ENCODE assay signal across 12 cellular contexts in genomic region chr14:74569826-74570591, GRCh38. TPM values are rescaled to one million over a fixed set of nuclear protein-coding genes. Genes with fewer than 3 reads are reported as not detected.
A peak's percentile ranks its signal among the peaks of the same experiment; 100 is the strongest.
DNase-seq lines count a peak whose midpoint lies in the region; ATAC-seq, FAIRE-seq and TF ChIP-seq lines count a peak whose summit lies in the region.
"Had no signal": no experiment of that assay in that cellular context is flagged by ENCODE, and none has a peak within 500 bp of the region (broad histone marks: within the 10 kb centered on the region; RNA-seq: fewer than 3 reads in every experiment).

No MANE protein-coding gene starts in this region.

- peaks cover 58% of the 10 kb centered on the region for H3K9me1 ChIP-seq in IMR-90 (ENCODE audit: insufficient read depth, low read length)
- no peaks in the 10 kb centered on the region for H3K9me1 ChIP-seq in endothelial cell of umbilical vein (replicated peaks; ENCODE audit: control insufficient read depth, extremely low read depth, insufficient read depth, low read length)

- H2BK120ac ChIP-seq in IMR-90 (ENCODE audit: low read depth, low read length) = peak overlapping the region; percentile 98

- H3K9ac ChIP-seq in IMR-90 (ENCODE audit: low read depth, low read length) (peak overlapping the region; percentile 34; the same call in 1 of the 2 replicates), endothelial cell of umbilical vein (replicated peaks; ENCODE audit: extremely low read depth, insufficient read depth, low read length) (peak overlapping the region; percentile 6)

- peak overlapping the region; percentile 95 for H2AK5ac ChIP-seq in IMR-90 (ENCODE audit: low read depth, low read length)

- H4K20me1 ChIP-seq in IMR-90 (ENCODE audit: insufficient read depth, low read length) (no peaks in the 10 kb centered on the region; the same call in 1 of the 2 replicates), endothelial cell of umbilical vein (replicated peaks; ENCODE audit: control insufficient read depth, extremely low read depth, insufficient read depth, low read length) (no peaks in the 10 kb centered on the region), osteoblast (ENCODE audit: insufficient read depth, low read length) (no peaks in the 10 kb centered on the region)

- DNase-seq in AG04450 (ENCODE audit: low read depth, low spot score) (no peak), IMR-90 (peak; percentile 21), endothelial cell of umbilical vein (ENCODE audit: low read depth, low spot score) (peak; percentile 71), osteoblast (ENCODE audit: insufficient read length, low spot score, missing footprints) (no peak), T1000 (lab: John Stamatoyannopoulos, UW) (no peak), amniotic stem cell (lab: John Stamatoyannopoulos, UW) (no peak)
- DNase-seq: activated CD4-positive, alpha-beta T cell treated with anti-CD3 and anti-CD28 coated beads, Interleukin-2, amount 50 U/mL, for 1 hour; CD8-positive, alpha-beta T cell; NCI-H2029 treated with DMSO at 0.1 percent for 48 hours had no signal

- peak overlapping the region; percentile 93 for H4K91ac ChIP-seq in IMR-90 (ENCODE audit: insufficient read depth, low read depth, low read length)

- peak overlapping the region; percentile 68 to 89 for H4K8ac ChIP-seq in IMR-90 (ENCODE audit: low read depth in 2 of 2, low read length in 2 of 2)

- peak overlapping the region; percentile 92 for H3K18ac ChIP-seq in IMR-90 (ENCODE audit: low read depth, low read length)

- peak overlapping the region; percentile 97 for H3K14ac ChIP-seq in IMR-90 (replicated peaks; ENCODE audit: low read depth, low read length)

- intact Hi-C loops in IMR-90 (cut with micrococcal nuclease) = loop anchor here (5.0 kb wide), 1 partner anchor 37 kb away; no protein-coding TSS in a partner anchor
- intact Hi-C loops in endothelial cell of umbilical vein (cut with micrococcal nuclease) = loop anchor here (5.0 kb wide), 1 partner anchor 78 kb away; the partner anchor contains the start of genes ISCA2 and NPC2

- TF ChIP-seq POLR2A in IMR-90 (IDR thresholded peaks at IDR 0.05; ENCODE audit: low read depth, low read length) (no peak), endothelial cell of umbilical vein (IDR thresholded peaks at IDR 0.05; ENCODE audit: low read depth, low read length) (no peak)

- H2AFZ ChIP-seq in IMR-90 (replicated peaks; ENCODE audit: low read length, poor library complexity) (peak overlapping the region; percentile 58), endothelial cell of umbilical vein (ENCODE audit: low read depth, low read length) (no peak overlapping the region), osteoblast (ENCODE audit: low read length) (no peak overlapping the region)

- peak overlapping the region; percentile 95 for H4K5ac ChIP-seq in IMR-90 (ENCODE audit: low read depth, low read length)

- H3K9me3 ChIP-seq in AG04450 (ENCODE audit: control insufficient read depth, insufficient read depth, low read length) (no peaks in the 10 kb centered on the region), IMR-90 (ENCODE audit: control insufficient read depth, insufficient read depth, low read length) (no peaks in the 10 kb centered on the region), endothelial cell of umbilical vein (replicated peaks; ENCODE audit: control insufficient read depth, insufficient read depth, low read length) (no peaks in the 10 kb centered on the region), osteoblast (ENCODE audit: low read depth, low read length) (no peaks in the 10 kb centered on the region)
- H3K9me3 ChIP-seq: SJCRH30 had no signal

- peak overlapping the region; percentile 100 for H2BK5ac ChIP-seq in IMR-90 (ENCODE audit: low read depth, low read length, poor library complexity, severe bottlenecking)

- H3K4ac ChIP-seq in IMR-90 (ENCODE audit: low read depth, low read length) = peak overlapping the region; percentile 98

- peak overlapping the region; percentile 84 for H2BK20ac ChIP-seq in IMR-90 (ENCODE audit: low read depth, low read length)

- ATAC-seq in IMR-90 (ENCODE audit: low read depth) (no peak), GM21381 (IDR thresholded peaks at IDR 0.05; ENCODE audit: unreplicated experiment) (no peak), GM21447 (IDR thresholded peaks at IDR 0.05; ENCODE audit: unreplicated experiment) (no peak)
- ATAC-seq: CD8-positive, alpha-beta T cell had no signal

- H3K27me3 ChIP-seq in AG04450 (ENCODE audit: control insufficient read depth, insufficient read depth, low read length) (no peaks in the 10 kb centered on the region), IMR-90 (ENCODE audit: control insufficient read depth, insufficient read depth, low read length) (no peaks in the 10 kb centered on the region), endothelial cell of umbilical vein (ENCODE audit: control insufficient read depth in 2 of 2, insufficient read depth in 2 of 2, low read length in 2 of 2) (no peaks in the 10 kb centered on the region), osteoblast (ENCODE audit: insufficient read depth, low read length) (no peaks in the 10 kb centered on the region)
- H3K27me3 ChIP-seq: SJCRH30 had no signal

- peak overlapping the region; percentile 95 for H3K23ac ChIP-seq in IMR-90 (ENCODE audit: low read depth, low read length)

- FAIRE-seq in endothelial cell of umbilical vein (lab: Jason Lieb, UNC) = no peak

- H2BK15ac ChIP-seq in IMR-90 (ENCODE audit: low read depth, low read length) = peak overlapping the region; percentile 89; the same call in 2 of the 3 replicates

- H3K79me1 ChIP-seq in IMR-90 (ENCODE audit: low read depth in 1 of 2, low read length in 2 of 2) = peaks cover 28 to 77% of the 10 kb centered on the region in 2 experiments

- TF ChIP-seq CTCF in AG04450 (IDR thresholded peaks at IDR 0.05; ENCODE audit: low read depth, low read length) = no peak
- no peak for TF ChIP-seq CTCF in IMR-90 (conservative IDR thresholded peaks at IDR 0.05; ENCODE audit: low read depth, low read length)
- no peak for TF ChIP-seq CTCF in endothelial cell of umbilical vein (IDR thresholded peaks at IDR 0.05; ENCODE audit: extremely low read depth in 1 of 2, insufficient read depth in 1 of 2, low read depth in 1 of 2, low read length in 2 of 2)
- TF ChIP-seq CTCF in osteoblast (IDR thresholded peaks at IDR 0.05; ENCODE audit: extremely low read depth, low read depth, low read length) = no peak

- H3K4me2 ChIP-seq in IMR-90 (ENCODE audit: low read depth, low read length) (0 out of 2 replicates have a peak overlapping the region, but pooled peaks have one; percentile 1), endothelial cell of umbilical vein (ENCODE audit: insufficient read depth, low read length) (no peak overlapping the region), osteoblast (ENCODE audit: insufficient read depth, low read length) (peak overlapping the region; percentile 4)

- dilution Hi-C loops in IMR-90 (cut with HindIII; ENCODE audit: low sequenced_read_pairs, unreplicated experiment) = no loop called here
- dilution Hi-C loops in endothelial cell of umbilical vein (cut with MboI; ENCODE audit: extremely low pct_ligation_motif_present, low sequenced_read_pairs) = no loop called here

- no peak for TF ChIP-seq RAD21 in IMR-90 (IDR thresholded peaks at IDR 0.05; ENCODE audit: low read length)

- H3K36me3 ChIP-seq in IMR-90 (ENCODE audit: control insufficient read depth, insufficient read depth, low read length) (no peaks in the 10 kb centered on the region), endothelial cell of umbilical vein (ENCODE audit: control insufficient read depth in 2 of 2, extremely low read depth in 1 of 2, insufficient read depth in 2 of 2, low read length in 2 of 2) (peaks cover 11 to 17% of the 10 kb centered on the region in 2 experiments), osteoblast (ENCODE audit: insufficient read depth, low read length) (peaks cover 29% of the 10 kb centered on the region)
- H3K36me3 ChIP-seq: SJCRH30 had no signal

- WGBS in IMR-90 (ENCODE audit: extremely low coverage in 2 of 2, insufficient read length in 1 of 2), 2 experiments = 33% methylated on average over 3 of the region's 8 CpGs; no CpG with 5 or more reads in 1 of the 2 experiments

- CTCF ChIA-PET in AG04450 (lab: Charles Lee) (interaction anchor here (1.2 to 1.3 kb wide), 2 partner anchors 43 to 68 kb away, joined by 3 read pairs; no protein-coding TSS in a partner anchor), IMR-90 (lab: Yijun Ruan, JAX) (interaction anchor here (0.8 kb wide), 1 partner anchor 14 kb away, joined by 3 read pairs; no protein-coding TSS in a partner anchor), endothelial cell of umbilical vein (lab: Charles Lee) (interaction anchor here (1.0 kb wide), 1 partner anchor 39 kb away, joined by 3 read pairs; no protein-coding TSS in a partner anchor)

- peak overlapping the region; percentile 98 for H3K27ac ChIP-seq in AG04450 (ENCODE audit: low read depth, low read length)
- peak overlapping the region; percentile 91 for H3K27ac ChIP-seq in IMR-90 (ENCODE audit: insufficient read depth, low read length)
- H3K27ac ChIP-seq in endothelial cell of umbilical vein (ENCODE audit: insufficient read depth, low read depth, low read length) = peak overlapping the region; percentile 92
- H3K27ac ChIP-seq in osteoblast (ENCODE audit: low read depth, low read length) = peak overlapping the region; percentile 99

- peaks cover 58% of the 10 kb centered on the region for H3K4me1 ChIP-seq in IMR-90 (ENCODE audit: control insufficient read depth, insufficient read depth, low read length)
- H3K4me1 ChIP-seq in endothelial cell of umbilical vein (ENCODE audit: control insufficient read depth, extremely low read depth, insufficient read depth, low read length) = peaks cover 52% of the 10 kb centered on the region
- H3K4me1 ChIP-seq in osteoblast (ENCODE audit: insufficient read depth, low read length) = peaks cover 83% of the 10 kb centered on the region

- H3K56ac ChIP-seq in IMR-90 (ENCODE audit: extremely low read depth, insufficient read depth, low read length) = peak overlapping the region; percentile 94; the same call in 1 of the 2 replicates

- in situ Hi-C loops in IMR-90 (cut with MboI; ENCODE audit: low sequenced_read_pairs) = no loop called here

- peak overlapping the region; percentile 94 for H2AK9ac ChIP-seq in IMR-90 (replicated peaks; ENCODE audit: low read depth, low read length, poor library complexity)

- H3K4me3 ChIP-seq in AG04450 (ENCODE audit: low read depth, low read length) (no peak overlapping the region), IMR-90 (ENCODE audit: insufficient read depth, low read depth, low read length) (no peak overlapping the region), endothelial cell of umbilical vein (replicated peaks in 1 of 3; ENCODE audit: insufficient read depth in 1 of 3, low read depth in 1 of 3, low read length in 3 of 3) (no peak overlapping the region), osteoblast (ENCODE audit: insufficient read depth, low read length) (no peak overlapping the region)
- H3K4me3 ChIP-seq: SJCRH30 had no signal

- H3K79me2 ChIP-seq in endothelial cell of umbilical vein (ENCODE audit: control insufficient read depth, insufficient read depth, low read length) = peaks cover 83% of the 10 kb centered on the region
- peaks cover 67% of the 10 kb centered on the region for H3K79me2 ChIP-seq in osteoblast (ENCODE audit: insufficient read depth, low read length)

- POLR2A ChIA-PET in AG04450 (lab: Yijun Ruan, JAX) (interaction anchor here (0.9 to 2.6 kb wide), 2 partner anchors 14 to 21 kb away, joined by 3 to 15 read pairs; no protein-coding TSS in a partner anchor), IMR-90 (lab: Charles Lee; ENCODE audit: unreplicated experiment) (interaction anchor here (0.5 kb wide), 1 partner anchor 194 kb away, joined by 5 read pairs; no protein-coding TSS in a partner anchor), endothelial cell of umbilical vein (lab: Charles Lee) (no interaction called here)

- no TSS peak for BruUV-seq in IMR-90 (replicated peaks; lab: Mats Ljungman, UMichigan)
- BruUV-seq in endothelial cell of umbilical vein (replicated peaks; lab: Mats Ljungman, UMichigan) = no TSS peak

RNA-seq across cellular contexts. Expression of gene LTBP2, which starts 42.0 kb away (rescaled TPM):
- polyA plus RNA-seq in AG04450 (2011; rRNA removed) (44.3 and 61.8 TPM in 2 replicates), IMR-90 (2012; rRNA removed) (79.3 and 81.8 TPM in 2 replicates), endothelial cell of umbilical vein (208 and 209 TPM in 2 replicates)
- 45.0 and 60.1 TPM in 2 replicates for polyA minus RNA-seq in AG04450 (2011; rRNA and poly(A)+ RNA removed)
- total RNA-seq in IMR-90 (2012; rRNA removed) (23.8 and 26.7 TPM in 2 replicates), endothelial cell of umbilical vein (264 and 268 TPM in 2 replicates), osteoblast (493 and 546 TPM in 2 replicates)
- 49.1 and 65.1 TPM in 2 replicates for polyA plus RNA-seq in IMR-90 (2012; cell fraction: cytosol; rRNA removed)
- polyA plus RNA-seq in IMR-90 (2012; cell fraction: nucleus; rRNA removed; ENCODE audit: low replicate concordance) = 57.1 and 111 TPM in 2 replicates
- 182 and 200 TPM in 2 replicates for polyA plus RNA-seq in endothelial cell of umbilical vein (2011; cell fraction: cytosol; rRNA removed)
- polyA plus RNA-seq in endothelial cell of umbilical vein (2011; cell fraction: nucleus; rRNA removed) = 302 and 337 TPM in 2 replicates
- polyA plus RNA-seq in endothelial cell of umbilical vein (2012) = 319 and 426 TPM in 2 replicates
- polyA minus RNA-seq in endothelial cell of umbilical vein = 357 and 369 TPM in 2 replicates
- polyA minus RNA-seq in endothelial cell of umbilical vein (2011; cell fraction: cytosol; rRNA and poly(A)+ RNA removed) = not detected
- 150 and 213 TPM in 2 replicates for polyA minus RNA-seq in endothelial cell of umbilical vein (2011; cell fraction: nucleus; rRNA and poly(A)+ RNA removed)

Comparison
In these comparisons a context has a peak if more than half of its experiments do, and no peak if none do; other contexts are left out.
1. DNase-seq: peak in IMR-90 (single experiment) and endothelial cell of umbilical vein (single experiment); none in AG04450 (single experiment), osteoblast (single experiment), T1000 (single experiment) and amniotic stem cell (single experiment).
2. Peak in every context shown above with its lines, with median percentiles within 50 percentile points of each other: H3K27ac ChIP-seq.